In genomic region chr16:15016951-15017580, GRCh38 we compare ENCODE assay signal across 8 cellular contexts. TPM values are rescaled to one million over a fixed set of nuclear protein-coding genes. Genes with fewer than 3 reads are reported as not detected.
DNase-seq lines count a peak whose midpoint lies in the region; ATAC-seq and TF ChIP-seq lines count a peak whose summit lies in the region.
"Not testable (repeated sequence)": the region's sequence is repeated elsewhere in the genome, so short reads cannot be mapped to it uniquely, and the experiment has no call there.

No MANE protein-coding gene starts in this region.

- H3K4me3 ChIP-seq in sigmoid colon, uterus: not testable (repeated sequence)

- TF ChIP-seq POLR2A in sigmoid colon (IDR thresholded peaks at IDR 0.05); uterus (IDR thresholded peaks at IDR 0.05): not testable (repeated sequence)

- not testable (repeated sequence) for H3K9me3 ChIP-seq in sigmoid colon, uterus

- CTCF ChIA-PET in activated CD8-positive, alpha-beta memory T cell treated with anti-CD3 and anti-CD28 coated beads, Interleukin-2, amount 10 ng/mL, durations not matched to agents 7 days and 5 days (lab: Charles Lee), result not testable (repeated sequence)

- TF ChIP-seq EP300 in sigmoid colon (IDR thresholded peaks at IDR 0.05), result not testable (repeated sequence)

- H3K9me3 Mint-ChIP-seq in activated CD8-positive, alpha-beta memory T cell treated with anti-CD3 and anti-CD28 coated beads, Interleukin-2, amount 10 ng/mL, durations not matched to agents 7 days and 5 days (ENCODE audit: low read depth), result not testable (repeated sequence)

- not testable (repeated sequence) for H3K27me3 ChIP-seq in sigmoid colon, uterus

- peak; percentile 75 for DNase-seq in EH (ENCODE audit: low read depth)
- DNase-seq in NCI-H2196 (lab: John Stamatoyannopoulos, UW; ENCODE audit: unreplicated experiment), result peak; percentile 46
- not testable (repeated sequence) for DNase-seq in activated CD8-positive, alpha-beta memory T cell treated with anti-CD3 and anti-CD28 coated beads, Interleukin-2, amount 10 ng/mL, durations not matched to agents 7 days and 5 days; sigmoid colon
- peak; percentile 88 for DNase-seq in dermis blood vessel endothelial cell
- DNase-seq in glomerular visceral epithelial cell (ENCODE audit: extremely low spot score), result peak; percentile 27
- DNase-seq in lung microvascular endothelial cell (ENCODE audit: low read depth in 2 of 2), result peak; percentile 87 to 96
- peak in 1 of 2 donors; percentile 52 for DNase-seq in uterus

- H3K36me3 ChIP-seq in sigmoid colon, result peaks cover 0 to 33% (median 6%) of the 10 kb centered on the region in 4 donors
- H3K36me3 ChIP-seq in uterus, result not testable (repeated sequence)

- H3K4me3 Mint-ChIP-seq in activated CD8-positive, alpha-beta memory T cell treated with anti-CD3 and anti-CD28 coated beads, Interleukin-2, amount 10 ng/mL, durations not matched to agents 7 days and 5 days, result not testable (repeated sequence)

- not testable (repeated sequence) for TF ChIP-seq CTCF in sigmoid colon (IDR thresholded peaks at IDR 0.05); uterus (IDR thresholded peaks at IDR 0.05)

- WGBS in sigmoid colon, 2 donors, result 4 to 45% methylated on average over 4 of the region's 4 CpGs

- H3K27me3 Mint-ChIP-seq in activated CD8-positive, alpha-beta memory T cell treated with anti-CD3 and anti-CD28 coated beads, Interleukin-2, amount 10 ng/mL, durations not matched to agents 7 days and 5 days, result not testable (repeated sequence)

- H3K4me1 Mint-ChIP-seq in activated CD8-positive, alpha-beta memory T cell treated with anti-CD3 and anti-CD28 coated beads, Interleukin-2, amount 10 ng/mL, durations not matched to agents 7 days and 5 days, result peaks cover 19% of the 10 kb centered on the region

- H3K27ac ChIP-seq in sigmoid colon (peak overlapping the region; percentile 24 to 35 (median 30)), uterus (peak overlapping the region; percentile 48 to 62)

- H3K36me3 Mint-ChIP-seq in activated CD8-positive, alpha-beta memory T cell treated with anti-CD3 and anti-CD28 coated beads, Interleukin-2, amount 10 ng/mL, durations not matched to agents 7 days and 5 days, result peaks cover 16% of the 10 kb centered on the region

- intact Hi-C loops in sigmoid colon (cut with DNase I); uterus (cut with DNase I; ENCODE audit: low total_unique reads): not testable (repeated sequence)

- H3K4me1 ChIP-seq in sigmoid colon, result peaks cover 0 to 31% (median 16%) of the 10 kb centered on the region in 4 donors
- not testable (repeated sequence) for H3K4me1 ChIP-seq in uterus

- peak overlapping the region; percentile 52 for H3K27ac Mint-ChIP-seq in activated CD8-positive, alpha-beta memory T cell treated with anti-CD3 and anti-CD28 coated beads, Interleukin-2, amount 10 ng/mL, durations not matched to agents 7 days and 5 days

- ATAC-seq in activated CD8-positive, alpha-beta memory T cell treated with anti-CD3 and anti-CD28 coated beads, Interleukin-2, amount 10 ng/mL, durations not matched to agents 7 days and 5 days, result not testable (repeated sequence)

RNA-seq across cellular contexts. Expression of gene NTAN1, which starts 38.8 kb away (rescaled TPM):
- total RNA-seq in activated CD8-positive, alpha-beta memory T cell treated with anti-CD3 and anti-CD28 coated beads, Interleukin-2, amount 10 ng/mL, durations not matched to agents 7 days and 5 days, result 10 to 100 TPM; 44.3 to 44.9 TPM
- 205 and 235 TPM in 2 replicates for total RNA-seq in dermis blood vessel endothelial cell
- 146 and 282 TPM in 2 replicates for total RNA-seq in lung microvascular endothelial cell
- total RNA-seq in sigmoid colon, result 10 to 100 TPM; 61.2 to 90.6 (median 74.8) TPM
- polyA plus RNA-seq in sigmoid colon, result 100 to 1,000 TPM in 2 of 3 donors, 10 to 100 TPM in 1; 32.8 to 112 (median 101) TPM
- total RNA-seq in uterus, result 10 to 100 TPM; 20.3 to 41.5 (median 34.8) TPM

RNA-seq across cellular contexts. Expression of gene PDXDC1, which starts 42.2 kb away (rescaled TPM):
- total RNA-seq in activated CD8-positive, alpha-beta memory T cell treated with anti-CD3 and anti-CD28 coated beads, Interleukin-2, amount 10 ng/mL, durations not matched to agents 7 days and 5 days, result 10 to 100 TPM; 47.0 to 58.7 TPM
- 119 and 124 TPM in 2 replicates for total RNA-seq in dermis blood vessel endothelial cell
- 68.0 and 119 TPM in 2 replicates for total RNA-seq in lung microvascular endothelial cell
- 10 to 100 TPM; 46.4 to 57.3 (median 52.2) TPM for total RNA-seq in sigmoid colon
- 100 to 1,000 TPM in 1 of 3 donors, 10 to 100 TPM in 2; 94.3 to 112 (median 99.6) TPM for polyA plus RNA-seq in sigmoid colon
- 10 to 100 TPM; 35.3 to 91.1 (median 63.0) TPM for total RNA-seq in uterus
